ENCODE assay signal across 24 cellular contexts in genomic region chr16:28151180-28151579, GRCh38.
DNase-seq lines count a peak whose midpoint lies in the region; ATAC-seq and TF ChIP-seq lines count a peak whose summit lies in the region.
"Had no signal": no experiment of that assay in that cellular context is flagged by ENCODE, and none has a peak within 500 bp of the region (broad histone marks: within the 10 kb centered on the region; RNA-seq: fewer than 3 reads in every experiment).

No MANE protein-coding gene starts in this region.

- ATAC-seq in activated CD4-positive, alpha-beta T cell treated with anti-CD3 and anti-CD28 coated beads for 36 hours: no peak
- ATAC-seq in naive thymus-derived CD4-positive, alpha-beta T cell: no peak
- ATAC-seq in SK-N-SH treated with all-trans-retinoic acid at 6 μM for 48 hours: no peak
- ATAC-seq: activated CD4-positive, CD25-positive, alpha-beta regulatory T cell treated with anti-CD3 and anti-CD28 coated beads, Interleukin-2, amount 50 U/mL, for 24 hours; lower lobe of right lung; upper lobe of right lung had no signal

- H3K4me3 Mint-ChIP-seq in activated CD4-positive, alpha-beta T cell treated with anti-CD3 and anti-CD28 coated beads for 36 hours: no peak overlapping the region
- H3K4me3 Mint-ChIP-seq in CD8-positive, alpha-beta memory T cell: no peak overlapping the region
- no peak overlapping the region for H3K4me3 Mint-ChIP-seq in activated T-helper 2 cell treated with anti-CD3 and anti-CD28 coated beads, Interferon-gamma antibody, Interleukin-2, Interleukin-4, amounts not matched to agents 10 μg/mL and 5 μg/mL and 100 μg/mL, durations not matched to agents 14 hours and 24 hours and 36 hours (ENCODE audit: low read depth)
- H3K4me3 Mint-ChIP-seq in naive thymus-derived CD4-positive, alpha-beta T cell: peak overlapping the region in 4 of 10 donors; percentile 8 to 68 (median 19)

- no peaks in the 10 kb centered on the region for H3K9me3 Mint-ChIP-seq in activated CD4-positive, alpha-beta T cell treated with anti-CD3 and anti-CD28 coated beads for 36 hours (ENCODE audit: low read depth)
- H3K9me3 Mint-ChIP-seq in CD8-positive, alpha-beta memory T cell: no peaks in the 10 kb centered on the region
- no peaks in the 10 kb centered on the region for H3K9me3 Mint-ChIP-seq in activated T-helper 2 cell treated with anti-CD3 and anti-CD28 coated beads, Interferon-gamma antibody, Interleukin-2, Interleukin-4, amounts not matched to agents 10 μg/mL and 5 μg/mL and 100 μg/mL, durations not matched to agents 14 hours and 24 hours and 36 hours
- peaks cover 0 to 5% (median 0%) of the 10 kb centered on the region in 11 donors for H3K9me3 Mint-ChIP-seq in naive thymus-derived CD4-positive, alpha-beta T cell

- H3K27ac Mint-ChIP-seq in activated CD4-positive, alpha-beta T cell treated with anti-CD3 and anti-CD28 coated beads for 36 hours: peak overlapping the region; percentile 78
- H3K27ac Mint-ChIP-seq in CD8-positive, alpha-beta memory T cell: peak overlapping the region; percentile 28 to 90 (median 44)
- H3K27ac Mint-ChIP-seq in activated T-helper 2 cell treated with anti-CD3 and anti-CD28 coated beads, Interferon-gamma antibody, Interleukin-2, Interleukin-4, amounts not matched to agents 10 μg/mL and 5 μg/mL and 100 μg/mL, durations not matched to agents 14 hours and 24 hours and 36 hours: peak overlapping the region; percentile 26
- H3K27ac Mint-ChIP-seq in naive thymus-derived CD4-positive, alpha-beta T cell: peak overlapping the region; percentile 6 to 99 (median 95)

- H3K27ac ChIP-seq in CD8-positive, alpha-beta memory T cell (ENCODE audit: low read depth, low read length): no peak overlapping the region
- peak overlapping the region; percentile 54 for H3K27ac ChIP-seq in naive thymus-derived CD4-positive, alpha-beta T cell (ENCODE audit: low read depth, low read length)
- H3K27ac ChIP-seq: adrenal gland, epithelial cell of prostate, hepatocyte, lower lobe of right lung, SJSA1, upper lobe of right lung had no signal

- intact Hi-C loops in activated CD4-positive, alpha-beta T cell treated with anti-CD3 and anti-CD28 coated beads for 36 hours (cut with DNase I, micrococcal nuclease): loop anchor here in 1 of 2 experiments (2.0 kb wide), 1 partner anchor 14 kb away; no protein-coding TSS in a partner anchor
- intact Hi-C loops in activated T-helper 2 cell treated with anti-CD3 and anti-CD28 coated beads, Interferon-gamma antibody, Interleukin-2, Interleukin-4, amounts not matched to agents 10 μg/mL and 5 μg/mL and 100 μg/mL, durations not matched to agents 14 hours and 24 hours and 36 hours (cut with micrococcal nuclease): no loop called here
- intact Hi-C loops in naive thymus-derived CD4-positive, alpha-beta T cell (cut with micrococcal nuclease): no loop called here

- H3K36me3 Mint-ChIP-seq in activated CD4-positive, alpha-beta T cell treated with anti-CD3 and anti-CD28 coated beads for 36 hours (ENCODE audit: low read depth): peaks cover 78% of the 10 kb centered on the region
- H3K36me3 Mint-ChIP-seq in CD8-positive, alpha-beta memory T cell: peaks cover 37 to 92% (median 42%) of the 10 kb centered on the region in 3 donors
- peaks cover 86% of the 10 kb centered on the region for H3K36me3 Mint-ChIP-seq in activated T-helper 2 cell treated with anti-CD3 and anti-CD28 coated beads, Interferon-gamma antibody, Interleukin-2, Interleukin-4, amounts not matched to agents 10 μg/mL and 5 μg/mL and 100 μg/mL, durations not matched to agents 14 hours and 24 hours and 36 hours (ENCODE audit: low read depth)
- peaks cover 34 to 80% (median 67%) of the 10 kb centered on the region in 5 donors for H3K36me3 Mint-ChIP-seq in naive thymus-derived CD4-positive, alpha-beta T cell

- peaks cover 37% of the 10 kb centered on the region for H3K36me3 ChIP-seq in CD8-positive, alpha-beta memory T cell (ENCODE audit: insufficient read depth, low read length)
- H3K36me3 ChIP-seq in naive thymus-derived CD4-positive, alpha-beta T cell (ENCODE audit: control insufficient read depth in 2 of 3, insufficient read depth in 3 of 3, low read length in 3 of 3): peaks cover 0 to 79% (median 25%) of the 10 kb centered on the region in 3 experiments

- POLR2A ChIA-PET in activated CD4-positive, alpha-beta T cell treated with anti-CD3 and anti-CD28 coated beads for 36 hours (lab: Charles Lee): interaction anchor here (1.5 kb wide), 1 partner anchor 56 kb away, joined by 3 read pairs; no protein-coding TSS in a partner anchor
- POLR2A ChIA-PET in CD8-positive, alpha-beta memory T cell (lab: Charles Lee): interaction anchor here (0.6 to 1.6 kb wide), 2 partner anchors 11 to 16 kb away, joined by 3 to 10 read pairs; no protein-coding TSS in a partner anchor
- POLR2A ChIA-PET in naive thymus-derived CD4-positive, alpha-beta T cell (lab: Charles Lee): interaction anchor here (0.6 to 6.4 kb wide), 11 partner anchors 10 to 115 kb away, joined by 3 to 62 read pairs (median 4); partner anchors contain the start of gene XPO6

- DNase-seq in activated CD4-positive, alpha-beta T cell treated with anti-CD3 and anti-CD28 coated beads for 36 hours: no peak
- no peak for DNase-seq in activated CD4-positive, alpha-beta T cell treated with anti-CD3 and anti-CD28 coated beads, Interleukin-2, amount 50 U/mL, for 1 hour
- DNase-seq in CD8-positive, alpha-beta memory T cell: no peak
- no peak for DNase-seq in activated T-helper 2 cell treated with anti-CD3 and anti-CD28 coated beads, Interferon-gamma antibody, Interleukin-2, Interleukin-4, amounts not matched to agents 10 μg/mL and 5 μg/mL and 100 μg/mL, durations not matched to agents 14 hours and 24 hours and 36 hours (ENCODE audit: low spot score)
- no peak for DNase-seq in naive thymus-derived CD4-positive, alpha-beta T cell
- DNase-seq in ureter (ENCODE audit: low spot score): no peak
- DNase-seq in stimulated activated CD8-positive, alpha-beta memory T cell treated with anti-CD3 and anti-CD28 coated beads, Interleukin-4, amount 100 ng/mL, for 48 hours: no peak
- DNase-seq: adrenal gland; dermis blood vessel endothelial cell; DMS 273 treated with DMSO at 0.1 percent for 48 hours; lower lobe of right lung; NCI-H1092 treated with DMSO at 0.1 percent for 48 hours; NCI-H2081 treated with DMSO at 0.1 percent for 48 hours; NCI-H524 treated with DMSO at 0.1 percent for 48 hours; occipital lobe; spleen; stimulated activated CD4-positive, alpha-beta T cell treated with anti-CD3 and anti-CD28 coated beads, Interleukin-4, amount 100 ng/mL, for 24 hours; T1000; upper lobe of right lung had no signal

- peaks cover 65% of the 10 kb centered on the region for H3K4me1 Mint-ChIP-seq in activated CD4-positive, alpha-beta T cell treated with anti-CD3 and anti-CD28 coated beads for 36 hours
- H3K4me1 Mint-ChIP-seq in CD8-positive, alpha-beta memory T cell: peaks cover 67 to 77% (median 70%) of the 10 kb centered on the region in 3 donors
- peaks cover 53% of the 10 kb centered on the region for H3K4me1 Mint-ChIP-seq in activated T-helper 2 cell treated with anti-CD3 and anti-CD28 coated beads, Interferon-gamma antibody, Interleukin-2, Interleukin-4, amounts not matched to agents 10 μg/mL and 5 μg/mL and 100 μg/mL, durations not matched to agents 14 hours and 24 hours and 36 hours (ENCODE audit: low read depth)
- peaks cover 46 to 97% (median 87%) of the 10 kb centered on the region in 7 donors for H3K4me1 Mint-ChIP-seq in naive thymus-derived CD4-positive, alpha-beta T cell

- peaks cover 54% of the 10 kb centered on the region for H3K4me1 ChIP-seq in CD8-positive, alpha-beta memory T cell (ENCODE audit: insufficient read depth, low read length)
- peaks cover 15 to 60% of the 10 kb centered on the region in 2 donors for H3K4me1 ChIP-seq in naive thymus-derived CD4-positive, alpha-beta T cell (ENCODE audit: control insufficient read depth in 2 of 2, insufficient read depth in 2 of 2, low read length in 2 of 2)
- H3K4me1 ChIP-seq: adrenal gland, lower lobe of right lung, SJSA1, upper lobe of right lung had no signal

- H3K27me3 ChIP-seq in CD8-positive, alpha-beta memory T cell (ENCODE audit: insufficient read depth, low read length, poor library complexity, severe bottlenecking): no peaks in the 10 kb centered on the region
- H3K27me3 ChIP-seq in naive thymus-derived CD4-positive, alpha-beta T cell (ENCODE audit: control insufficient read depth in 2 of 2, insufficient read depth in 2 of 2, low read length in 2 of 2): no peaks in the 10 kb centered on the region
- H3K27me3 ChIP-seq: adrenal gland, hepatocyte, SJSA1, spleen, upper lobe of right lung had no signal

- no peak overlapping the region for H3K4me3 ChIP-seq in CD8-positive, alpha-beta memory T cell (ENCODE audit: low read length)
- H3K4me3 ChIP-seq in naive thymus-derived CD4-positive, alpha-beta T cell (ENCODE audit: low read length): no peak overlapping the region
- H3K4me3 ChIP-seq: adrenal gland, hepatocyte, lower lobe of right lung, SJSA1, spleen, upper lobe of right lung had no signal

- CTCF ChIA-PET in activated CD4-positive, alpha-beta T cell treated with anti-CD3 and anti-CD28 coated beads for 36 hours (lab: Charles Lee): interaction anchor here (1.0 to 1.7 kb wide), 5 partner anchors 9 to 57 kb away, joined by 3 to 5 read pairs (median 3); no protein-coding TSS in a partner anchor
- CTCF ChIA-PET in CD8-positive, alpha-beta memory T cell (lab: Charles Lee): interaction anchor here (1.0 to 1.7 kb wide), 5 partner anchors 9 to 67 kb away, joined by 3 to 9 read pairs (median 3); no protein-coding TSS in a partner anchor
- CTCF ChIA-PET in naive thymus-derived CD4-positive, alpha-beta T cell (lab: Charles Lee): interaction anchor here (0.6 to 3.4 kb wide), 8 partner anchors 10 to 383 kb away, joined by 3 to 19 read pairs (median 8); no protein-coding TSS in a partner anchor

- H3K27me3 Mint-ChIP-seq in activated CD4-positive, alpha-beta T cell treated with anti-CD3 and anti-CD28 coated beads for 36 hours: no peaks in the 10 kb centered on the region
- no peaks in the 10 kb centered on the region for H3K27me3 Mint-ChIP-seq in CD8-positive, alpha-beta memory T cell
- H3K27me3 Mint-ChIP-seq in activated T-helper 2 cell treated with anti-CD3 and anti-CD28 coated beads, Interferon-gamma antibody, Interleukin-2, Interleukin-4, amounts not matched to agents 10 μg/mL and 5 μg/mL and 100 μg/mL, durations not matched to agents 14 hours and 24 hours and 36 hours (ENCODE audit: low read depth): no peaks in the 10 kb centered on the region
- H3K27me3 Mint-ChIP-seq in naive thymus-derived CD4-positive, alpha-beta T cell: no peaks in the 10 kb centered on the region

- H3K9me3 ChIP-seq in CD8-positive, alpha-beta memory T cell (ENCODE audit: low read length): no peaks in the 10 kb centered on the region
- no peaks in the 10 kb centered on the region for H3K9me3 ChIP-seq in naive thymus-derived CD4-positive, alpha-beta T cell (ENCODE audit: control insufficient read depth in 2 of 3, low read length in 3 of 3)
- H3K9me3 ChIP-seq: adrenal gland, lower lobe of right lung, SJSA1, spleen, upper lobe of right lung had no signal

TF ChIP-seq in SK-N-SH treated with all-trans-retinoic acid at 6 μM for 48 hours, 23 proteins besides CTCF, POLR2A, EP300 and RAD21 (continues in another document):
- TF ChIP-seq PPARA (CRISPR knock-in tag; IDR thresholded peaks at IDR 0.05; ENCODE audit: borderline replicate concordance): no peak

Comparison
In these comparisons a context has a peak if more than half of its experiments do, and no peak if none do; other contexts are left out.
1. H3K27ac Mint-ChIP-seq: peak in every context shown above with its lines; median percentile 95 in naive thymus-derived CD4-positive, alpha-beta T cell; 78 in activated CD4-positive, alpha-beta T cell treated with anti-CD3 and anti-CD28 coated beads for 36 hours; 44 in CD8-positive, alpha-beta memory T cell; 26 in activated T-helper 2 cell treated with anti-CD3 and anti-CD28 coated beads, Interferon-gamma antibody, Interleukin-2, Interleukin-4, amounts not matched to agents 10 μg/mL and 5 μg/mL and 100 μg/mL, durations not matched to agents 14 hours and 24 hours and 36 hours.